ENCODE assay signal across 1 cellular context in genomic region chr12:12185424-12185823, GRCh38.
TF ChIP-seq lines count a peak whose summit lies in the region.

No MANE protein-coding gene starts in this region.

TF ChIP-seq in WTC11, 78 proteins besides CTCF, POLR2A, EP300 and RAD21 (continued from another document):
- TF ChIP-seq AR (CRISPR knock-in tag; IDR thresholded peaks at IDR 0.05) (no peak), ZNF317 (CRISPR knock-in tag; IDR thresholded peaks at IDR 0.05; ENCODE audit: borderline replicate concordance, low read depth) (no peak), OVOL2 (CRISPR knock-in tag; IDR thresholded peaks at IDR 0.05; ENCODE audit: borderline replicate concordance) (no peak), NFYB (CRISPR knock-in tag; conservative IDR thresholded peaks at IDR 0.05; ENCODE audit: low read depth) (no peak), ZNF219 (CRISPR knock-in tag; IDR thresholded peaks at IDR 0.05; ENCODE audit: borderline replicate concordance) (no peak), ZMAT4 (CRISPR knock-in tag; IDR thresholded peaks at IDR 0.05) (no peak)
TF ChIP-seq in WTC11: peak in this region for 0.
